ENCODE assay signal across 1 cellular context in the genomic region with DNA sequence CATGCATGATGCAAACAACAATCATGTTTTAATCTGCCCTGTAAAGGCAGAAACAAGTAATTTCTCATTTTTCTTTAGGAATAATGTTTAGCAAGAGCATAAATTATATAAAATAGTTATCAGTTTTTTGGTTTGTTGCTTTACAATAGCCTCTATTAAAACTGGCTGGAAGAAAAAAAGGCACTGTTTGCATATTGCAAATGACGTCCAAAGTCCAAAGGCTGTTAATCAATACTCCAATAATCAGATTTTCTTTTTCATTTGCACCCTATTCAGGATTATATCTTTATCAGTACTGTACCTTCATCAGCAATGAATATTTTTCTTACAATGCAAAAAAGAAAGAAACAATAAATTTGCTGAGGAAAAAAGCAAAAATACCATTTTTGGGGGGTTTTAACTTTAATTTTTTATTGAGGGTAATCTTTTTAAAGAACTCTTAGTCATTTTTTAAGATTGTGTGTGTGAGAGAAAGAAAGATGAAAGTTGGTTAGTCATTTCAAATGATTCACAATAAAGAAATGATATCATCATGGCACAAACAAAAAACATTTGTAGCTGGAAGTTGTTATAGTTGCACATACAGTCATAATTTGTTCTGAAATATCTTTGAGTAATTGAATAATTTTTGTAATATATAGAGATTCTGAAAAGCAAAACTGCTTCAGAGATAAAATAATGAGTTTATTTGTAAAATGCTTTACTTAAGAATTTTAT.
TF ChIP-seq lines count a peak whose summit lies in the region.

No MANE protein-coding gene starts in this region.

TF ChIP-seq in HepG2, 621 proteins besides CTCF, POLR2A, EP300 and RAD21:
- peak; percentile 89 for TF ChIP-seq NCOR1 (IDR thresholded peaks at IDR 0.05; ENCODE audit: borderline replicate concordance, low read length)
- peak; percentile 71 for TF ChIP-seq KAT2B (IDR thresholded peaks at IDR 0.05; ENCODE audit: borderline replicate concordance, low read depth, low read length)
- 0 out of 2 replicates have a peak, but pooled peaks have one; percentile 34 for TF ChIP-seq SATB2 (CRISPR knock-in tag; IDR thresholded peaks at IDR 0.05)
- TF ChIP-seq SMAD3 (CRISPR knock-in tag; IDR thresholded peaks at IDR 0.05): no peak
- TF ChIP-seq ETV5 (CRISPR knock-in tag; IDR thresholded peaks at IDR 0.05; ENCODE audit: borderline replicate concordance): no peak
- TF ChIP-seq HNF4A (CRISPR knock-in tag; IDR thresholded peaks at IDR 0.05): peak; percentile 70
- TF ChIP-seq, protein P1, sequence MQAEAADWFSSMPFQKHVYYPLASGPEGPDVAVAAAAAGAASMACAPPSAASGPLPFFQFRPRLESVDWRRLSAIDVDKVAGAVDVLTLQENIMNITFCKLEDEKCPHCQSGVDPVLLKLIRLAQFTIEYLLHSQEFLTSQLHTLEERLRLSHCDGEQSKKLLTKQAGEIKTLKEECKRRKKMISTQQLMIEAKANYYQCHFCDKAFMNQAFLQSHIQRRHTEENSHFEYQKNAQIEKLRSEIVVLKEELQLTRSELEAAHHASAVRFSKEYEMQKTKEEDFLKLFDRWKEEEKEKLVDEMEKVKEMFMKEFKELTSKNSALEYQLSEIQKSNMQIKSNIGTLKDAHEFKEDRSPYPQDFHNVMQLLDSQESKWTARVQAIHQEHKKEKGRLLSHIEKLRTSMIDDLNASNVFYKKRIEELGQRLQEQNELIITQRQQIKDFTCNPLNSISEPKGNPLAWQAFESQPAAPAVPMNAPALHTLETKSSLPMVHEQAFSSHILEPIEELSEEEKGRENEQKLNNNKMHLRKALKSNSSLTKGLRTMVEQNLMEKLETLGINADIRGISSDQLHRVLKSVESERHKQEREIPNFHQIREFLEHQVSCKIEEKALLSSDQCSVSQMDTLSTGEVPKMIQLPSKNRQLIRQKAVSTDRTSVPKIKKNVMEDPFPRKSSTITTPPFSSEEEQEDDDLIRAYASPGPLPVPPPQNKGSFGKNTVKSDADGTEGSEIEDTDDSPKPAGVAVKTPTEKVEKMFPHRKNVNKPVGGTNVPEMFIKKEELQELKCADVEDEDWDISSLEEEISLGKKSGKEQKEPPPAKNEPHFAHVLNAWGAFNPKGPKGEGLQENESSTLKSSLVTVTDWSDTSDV (CRISPR knock-in tag; IDR thresholded peaks at IDR 0.05): no peak
- no peak for TF ChIP-seq NCOA5 (CRISPR knock-in tag; IDR thresholded peaks at IDR 0.05)
- peak; percentile 69; the same call in 1 of the 2 replicates for TF ChIP-seq ONECUT2 (CRISPR knock-in tag; IDR thresholded peaks at IDR 0.05)
- TF ChIP-seq, protein P2, sequence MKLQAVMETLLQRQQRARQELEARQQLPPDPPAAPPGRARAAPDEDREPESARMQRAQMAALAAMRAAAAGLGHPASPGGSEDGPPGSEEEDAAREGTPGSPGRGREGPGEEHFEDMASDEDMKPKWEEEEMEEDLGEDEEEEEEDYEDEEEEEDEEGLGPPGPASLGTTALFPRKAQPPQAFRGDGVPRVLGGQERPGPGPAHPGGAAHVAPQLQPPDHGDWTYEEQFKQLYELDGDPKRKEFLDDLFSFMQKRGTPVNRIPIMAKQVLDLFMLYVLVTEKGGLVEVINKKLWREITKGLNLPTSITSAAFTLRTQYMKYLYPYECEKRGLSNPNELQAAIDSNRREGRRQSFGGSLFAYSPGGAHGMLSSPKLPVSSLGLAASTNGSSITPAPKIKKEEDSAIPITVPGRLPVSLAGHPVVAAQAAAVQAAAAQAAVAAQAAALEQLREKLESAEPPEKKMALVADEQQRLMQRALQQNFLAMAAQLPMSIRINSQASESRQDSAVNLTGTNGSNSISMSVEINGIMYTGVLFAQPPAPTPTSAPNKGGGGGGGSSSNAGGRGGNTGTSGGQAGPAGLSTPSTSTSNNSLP (IDR thresholded peaks at IDR 0.05; ENCODE audit: low read depth, low read length): peak; percentile 85
- no peak for TF ChIP-seq SIN3B (IDR thresholded peaks at IDR 0.05; ENCODE audit: low read length)
- peak; percentile 56; the same call in 1 of the 2 replicates for TF ChIP-seq NFIC (IDR thresholded peaks at IDR 0.05; ENCODE audit: low read length)
- TF ChIP-seq, protein P3, sequence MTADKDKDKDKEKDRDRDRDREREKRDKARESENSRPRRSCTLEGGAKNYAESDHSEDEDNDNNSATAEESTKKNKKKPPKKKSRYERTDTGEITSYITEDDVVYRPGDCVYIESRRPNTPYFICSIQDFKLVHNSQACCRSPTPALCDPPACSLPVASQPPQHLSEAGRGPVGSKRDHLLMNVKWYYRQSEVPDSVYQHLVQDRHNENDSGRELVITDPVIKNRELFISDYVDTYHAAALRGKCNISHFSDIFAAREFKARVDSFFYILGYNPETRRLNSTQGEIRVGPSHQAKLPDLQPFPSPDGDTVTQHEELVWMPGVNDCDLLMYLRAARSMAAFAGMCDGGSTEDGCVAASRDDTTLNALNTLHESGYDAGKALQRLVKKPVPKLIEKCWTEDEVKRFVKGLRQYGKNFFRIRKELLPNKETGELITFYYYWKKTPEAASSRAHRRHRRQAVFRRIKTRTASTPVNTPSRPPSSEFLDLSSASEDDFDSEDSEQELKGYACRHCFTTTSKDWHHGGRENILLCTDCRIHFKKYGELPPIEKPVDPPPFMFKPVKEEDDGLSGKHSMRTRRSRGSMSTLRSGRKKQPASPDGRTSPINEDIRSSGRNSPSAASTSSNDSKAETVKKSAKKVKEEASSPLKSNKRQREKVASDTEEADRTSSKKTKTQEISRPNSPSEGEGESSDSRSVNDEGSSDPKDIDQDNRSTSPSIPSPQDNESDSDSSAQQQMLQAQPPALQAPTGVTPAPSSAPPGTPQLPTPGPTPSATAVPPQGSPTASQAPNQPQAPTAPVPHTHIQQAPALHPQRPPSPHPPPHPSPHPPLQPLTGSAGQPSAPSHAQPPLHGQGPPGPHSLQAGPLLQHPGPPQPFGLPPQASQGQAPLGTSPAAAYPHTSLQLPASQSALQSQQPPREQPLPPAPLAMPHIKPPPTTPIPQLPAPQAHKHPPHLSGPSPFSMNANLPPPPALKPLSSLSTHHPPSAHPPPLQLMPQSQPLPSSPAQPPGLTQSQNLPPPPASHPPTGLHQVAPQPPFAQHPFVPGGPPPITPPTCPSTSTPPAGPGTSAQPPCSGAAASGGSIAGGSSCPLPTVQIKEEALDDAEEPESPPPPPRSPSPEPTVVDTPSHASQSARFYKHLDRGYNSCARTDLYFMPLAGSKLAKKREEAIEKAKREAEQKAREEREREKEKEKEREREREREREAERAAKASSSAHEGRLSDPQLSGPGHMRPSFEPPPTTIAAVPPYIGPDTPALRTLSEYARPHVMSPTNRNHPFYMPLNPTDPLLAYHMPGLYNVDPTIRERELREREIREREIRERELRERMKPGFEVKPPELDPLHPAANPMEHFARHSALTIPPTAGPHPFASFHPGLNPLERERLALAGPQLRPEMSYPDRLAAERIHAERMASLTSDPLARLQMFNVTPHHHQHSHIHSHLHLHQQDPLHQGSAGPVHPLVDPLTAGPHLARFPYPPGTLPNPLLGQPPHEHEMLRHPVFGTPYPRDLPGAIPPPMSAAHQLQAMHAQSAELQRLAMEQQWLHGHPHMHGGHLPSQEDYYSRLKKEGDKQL (CRISPR knock-in tag; IDR thresholded peaks at IDR 0.05; ENCODE audit: low read depth): no peak
- TF ChIP-seq KLF12 (CRISPR knock-in tag; IDR thresholded peaks at IDR 0.05; ENCODE audit: borderline replicate concordance): no peak
- TF ChIP-seq HNF4G (IDR thresholded peaks at IDR 0.05; ENCODE audit: borderline replicate concordance, low read depth, low read length): peak; percentile 63
- TF ChIP-seq HNF4G (CRISPR knock-in tag; IDR thresholded peaks at IDR 0.05; ENCODE audit: borderline replicate concordance, low read depth): no peak
- TF ChIP-seq, protein P4, sequence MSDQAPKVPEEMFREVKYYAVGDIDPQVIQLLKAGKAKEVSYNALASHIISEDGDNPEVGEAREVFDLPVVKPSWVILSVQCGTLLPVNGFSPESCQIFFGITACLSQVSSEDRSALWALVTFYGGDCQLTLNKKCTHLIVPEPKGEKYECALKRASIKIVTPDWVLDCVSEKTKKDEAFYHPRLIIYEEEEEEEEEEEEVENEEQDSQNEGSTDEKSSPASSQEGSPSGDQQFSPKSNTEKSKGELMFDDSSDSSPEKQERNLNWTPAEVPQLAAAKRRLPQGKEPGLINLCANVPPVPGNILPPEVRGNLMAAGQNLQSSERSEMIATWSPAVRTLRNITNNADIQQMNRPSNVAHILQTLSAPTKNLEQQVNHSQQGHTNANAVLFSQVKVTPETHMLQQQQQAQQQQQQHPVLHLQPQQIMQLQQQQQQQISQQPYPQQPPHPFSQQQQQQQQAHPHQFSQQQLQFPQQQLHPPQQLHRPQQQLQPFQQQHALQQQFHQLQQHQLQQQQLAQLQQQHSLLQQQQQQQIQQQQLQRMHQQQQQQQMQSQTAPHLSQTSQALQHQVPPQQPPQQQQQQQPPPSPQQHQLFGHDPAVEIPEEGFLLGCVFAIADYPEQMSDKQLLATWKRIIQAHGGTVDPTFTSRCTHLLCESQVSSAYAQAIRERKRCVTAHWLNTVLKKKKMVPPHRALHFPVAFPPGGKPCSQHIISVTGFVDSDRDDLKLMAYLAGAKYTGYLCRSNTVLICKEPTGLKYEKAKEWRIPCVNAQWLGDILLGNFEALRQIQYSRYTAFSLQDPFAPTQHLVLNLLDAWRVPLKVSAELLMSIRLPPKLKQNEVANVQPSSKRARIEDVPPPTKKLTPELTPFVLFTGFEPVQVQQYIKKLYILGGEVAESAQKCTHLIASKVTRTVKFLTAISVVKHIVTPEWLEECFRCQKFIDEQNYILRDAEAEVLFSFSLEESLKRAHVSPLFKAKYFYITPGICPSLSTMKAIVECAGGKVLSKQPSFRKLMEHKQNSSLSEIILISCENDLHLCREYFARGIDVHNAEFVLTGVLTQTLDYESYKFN (CRISPR knock-in tag; conservative IDR thresholded peaks at IDR 0.05): 0 out of 2 replicates have a peak, but pooled peaks have one; percentile 25
- no peak for TF ChIP-seq SMYD3 (CRISPR knock-in tag; IDR thresholded peaks at IDR 0.05)
- TF ChIP-seq GATAD2A (CRISPR knock-in tag; IDR thresholded peaks at IDR 0.05): peak; percentile 76
- TF ChIP-seq, protein P5, sequence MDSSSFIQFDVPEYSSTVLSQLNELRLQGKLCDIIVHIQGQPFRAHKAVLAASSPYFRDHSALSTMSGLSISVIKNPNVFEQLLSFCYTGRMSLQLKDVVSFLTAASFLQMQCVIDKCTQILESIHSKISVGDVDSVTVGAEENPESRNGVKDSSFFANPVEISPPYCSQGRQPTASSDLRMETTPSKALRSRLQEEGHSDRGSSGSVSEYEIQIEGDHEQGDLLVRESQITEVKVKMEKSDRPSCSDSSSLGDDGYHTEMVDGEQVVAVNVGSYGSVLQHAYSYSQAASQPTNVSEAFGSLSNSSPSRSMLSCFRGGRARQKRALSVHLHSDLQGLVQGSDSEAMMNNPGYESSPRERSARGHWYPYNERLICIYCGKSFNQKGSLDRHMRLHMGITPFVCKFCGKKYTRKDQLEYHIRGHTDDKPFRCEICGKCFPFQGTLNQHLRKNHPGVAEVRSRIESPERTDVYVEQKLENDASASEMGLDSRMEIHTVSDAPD (CRISPR knock-in tag; IDR thresholded peaks at IDR 0.05): no peak
